In the genomic region with DNA sequence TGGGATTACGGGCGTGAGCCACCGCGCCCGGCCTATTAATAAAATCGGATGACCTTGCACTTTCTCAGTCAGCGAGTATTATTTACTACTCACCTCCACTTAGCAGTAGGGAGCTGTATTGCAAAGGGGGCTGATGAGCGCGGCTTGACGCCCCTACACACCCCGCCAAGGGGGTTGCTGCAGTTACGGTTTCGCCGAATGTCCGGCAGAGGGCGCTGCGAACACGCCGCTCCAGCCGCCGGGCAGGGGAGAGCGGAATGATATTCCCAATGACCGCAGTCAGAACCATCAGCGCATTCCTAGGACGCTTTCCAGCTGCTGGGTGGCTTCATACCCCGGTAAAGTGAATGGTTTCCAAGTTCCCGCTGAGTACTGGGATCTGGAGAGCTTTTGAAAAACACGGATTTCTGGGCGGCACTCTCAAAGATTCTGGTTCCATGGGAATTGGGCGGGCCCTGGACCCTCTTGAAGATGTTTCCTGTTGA, we compare ENCODE assay signal across 8 cellular contexts. TPM values are rescaled to one million over a fixed set of nuclear protein-coding genes. Genes with fewer than 3 reads are reported as not detected.
DNase-seq lines count a peak whose midpoint lies in the region; ATAC-seq and TF ChIP-seq lines count a peak whose summit lies in the region.

No MANE protein-coding gene starts in this region.

- H3K27me3 ChIP-seq in PC-3 (ENCODE audit: low read length) (no peaks in the 10 kb centered on the region), trophoblast cell (ENCODE audit: insufficient read depth, low read length) (no peaks in the 10 kb centered on the region), upper lobe of left lung (no peaks in the 10 kb centered on the region)

- no peak overlapping the region for H3K14ac ChIP-seq in trophoblast cell (ENCODE audit: low read length)

- DNase-seq in GM03348 (ENCODE audit: low spot score) (peak; percentile 83), PC-3 (peak; percentile 60), glomerular visceral epithelial cell (ENCODE audit: extremely low spot score) (peak; percentile 87), trophoblast cell (peak; percentile 69 to 90), upper lobe of left lung (peak; percentile 57 to 92), NCI-H2227 (lab: John Stamatoyannopoulos, UW; ENCODE audit: unreplicated experiment) (no peak), NCI-H2196 treated with DMSO at 0.1 percent for 48 hours (lab: John Stamatoyannopoulos, UW; ENCODE audit: unreplicated experiment) (no peak)
- peak; percentile 53 for DNase-seq in activated naive CD4-positive, alpha-beta T cell treated with anti-CD3 and anti-CD28 coated beads, Interleukin-2, amount 50 U/mL, for 16 hours

- no peak overlapping the region for H2BK120ac ChIP-seq in trophoblast cell (ENCODE audit: insufficient read depth, low read length, poor library complexity)

- no peak overlapping the region for H4K8ac ChIP-seq in trophoblast cell (ENCODE audit: low read depth, low read length)

- WGBS in trophoblast cell (ENCODE audit: extremely low coverage, insufficient coverage, insufficient read length): no CpG with 5 or more reads among the region's 30 CpGs
- WGBS in upper lobe of left lung, 2 donors: 21 to 48% methylated on average over 5 to 30 of the region's 30 CpGs

- CTCF ChIA-PET in PC-3 (lab: Charles Lee): interaction anchor here (0.5 to 1.4 kb wide), 3 partner anchors 23 to 150 kb away, joined by 3 to 6 read pairs (median 3); no protein-coding TSS in a partner anchor

- peak; percentile 83 for TF ChIP-seq CTCF in PC-3 (conservative IDR thresholded peaks at IDR 0.05; ENCODE audit: low read depth, low read length)
- peak; percentile 84 to 92 (median 88) for TF ChIP-seq CTCF in upper lobe of left lung (IDR thresholded peaks at IDR 0.05)

- H3K79me1 ChIP-seq in trophoblast cell (ENCODE audit: low read length): no peaks in the 10 kb centered on the region

- H4K12ac ChIP-seq in trophoblast cell (ENCODE audit: low read depth, low read length): no peak overlapping the region

- no peak overlapping the region for H3K4ac ChIP-seq in trophoblast cell (ENCODE audit: low read depth, low read length)

- H2AK5ac ChIP-seq in trophoblast cell (ENCODE audit: low read length): no peak overlapping the region

- H3K4me3 ChIP-seq in PC-3 (ENCODE audit: low read length) (no peak overlapping the region), trophoblast cell (ENCODE audit: low read depth, low read length) (no peak overlapping the region), upper lobe of left lung (no peak overlapping the region)

- H2BK5ac ChIP-seq in trophoblast cell (ENCODE audit: low read depth, low read length, poor library complexity): no peak overlapping the region

- POLR2A ChIA-PET in PC-3 (lab: Charles Lee; ENCODE audit: unreplicated experiment): no interaction called here

- BruUV-seq in PC-3 (replicated peaks; lab: Mats Ljungman, UMichigan): no TSS peak

- H3F3A ChIP-seq in PC-3 (ENCODE audit: low read length, unreplicated experiment): no peaks in the 10 kb centered on the region

- intact Hi-C loops in PC-3 (cut with micrococcal nuclease): no loop called here

- H3K79me2 ChIP-seq in PC-3 (ENCODE audit: low read length) (no peaks in the 10 kb centered on the region), trophoblast cell (ENCODE audit: control insufficient read depth, insufficient read depth, low read length, poor library complexity) (no peaks in the 10 kb centered on the region)

- H3K9ac ChIP-seq in PC-3 (ENCODE audit: low read length) (no peak overlapping the region), trophoblast cell (ENCODE audit: low read length) (no peak overlapping the region)

- ATAC-seq in PC-3 (peak; percentile 57), upper lobe of left lung (ENCODE audit: low FRiP score in 2 of 2) (peak; percentile 86 to 92)

- H3K23ac ChIP-seq in trophoblast cell (ENCODE audit: low read length): no peak overlapping the region

- no peak for TF ChIP-seq EP300 in upper lobe of left lung (IDR thresholded peaks at IDR 0.05)

- H3K18ac ChIP-seq in trophoblast cell (ENCODE audit: low read length): no peak overlapping the region

- H2AFZ ChIP-seq in PC-3 (ENCODE audit: low read length) (peak overlapping the region; percentile 50; the same call in 1 of the 2 replicates), trophoblast cell (ENCODE audit: insufficient read depth, low read length, poor library complexity) (no peak overlapping the region)

- no peaks in the 10 kb centered on the region for H4K20me1 ChIP-seq in PC-3 (ENCODE audit: low read length)

- H2BK12ac ChIP-seq in trophoblast cell (ENCODE audit: low read length): no peak overlapping the region

- peak overlapping the region; percentile 64 for H3K4me2 ChIP-seq in PC-3 (ENCODE audit: low read length)
- H3K4me2 ChIP-seq in trophoblast cell (ENCODE audit: low read length): peak overlapping the region; percentile 44

- H3K9me2 ChIP-seq in PC-3 (replicated peaks; ENCODE audit: low read length): no peaks in the 10 kb centered on the region

- no peak overlapping the region for H4K91ac ChIP-seq in trophoblast cell (ENCODE audit: low read depth, low read length)

- H3K9me3 ChIP-seq in PC-3 (ENCODE audit: low read length) (no peaks in the 10 kb centered on the region), trophoblast cell (ENCODE audit: insufficient read depth, low read depth, low read length) (no peaks in the 10 kb centered on the region), upper lobe of left lung (no peaks in the 10 kb centered on the region)

- H3K36me3 ChIP-seq in PC-3 (ENCODE audit: low read depth, low read length) (no peaks in the 10 kb centered on the region), trophoblast cell (ENCODE audit: control insufficient read depth in 1 of 2, insufficient read depth in 2 of 2, low read length in 2 of 2) (peaks cover 0 to 3% of the 10 kb centered on the region in 2 experiments), upper lobe of left lung (no peaks in the 10 kb centered on the region)

- peaks cover 23% of the 10 kb centered on the region for H3K4me1 ChIP-seq in PC-3 (ENCODE audit: insufficient read depth, low read length)
- H3K4me1 ChIP-seq in trophoblast cell (ENCODE audit: control insufficient read depth in 1 of 2, insufficient read depth in 2 of 2, low read length in 2 of 2): peaks cover 10 to 12% of the 10 kb centered on the region in 2 experiments
- H3K4me1 ChIP-seq in upper lobe of left lung: peaks cover 14 to 25% (median 14%) of the 10 kb centered on the region in 4 donors

- H3K27ac ChIP-seq in PC-3 (ENCODE audit: low read length): no peak overlapping the region
- no peak overlapping the region for H3K27ac ChIP-seq in trophoblast cell (ENCODE audit: low read depth, low read length)
- no peak overlapping the region for H3K27ac ChIP-seq in upper lobe of left lung

- no peak for TF ChIP-seq POLR2A in upper lobe of left lung (IDR thresholded peaks at IDR 0.05)

RNA-seq across cellular contexts. Expression of a gene that starts 30.0 kb away (rescaled TPM):
- total RNA-seq in PC-3 (2014; rRNA removed) (948 and 982 TPM in 2 replicates), upper lobe of left lung (1,000 to 10,000 TPM; 1,931 to 4,546 (median 2,844) TPM)
- polyA plus RNA-seq in trophoblast cell (2013): 3,985 and 4,109 TPM in 2 replicates

RNA-seq across cellular contexts. Expression of a gene that starts 47.2 kb away (rescaled TPM):
- total RNA-seq in PC-3 (2014; rRNA removed) (8.0 and 19.5 TPM in 2 replicates), upper lobe of left lung (10 to 100 TPM in 4 of 6 donors, 1 to 10 TPM in 2; 3.8 to 25.1 (median 16.8) TPM)
- polyA plus RNA-seq in trophoblast cell (2013): 8.9 and 9.3 TPM in 2 replicates

Comparison
In these comparisons a context has a peak if more than half of its experiments do, and no peak if none do; other contexts are left out.
1. DNase-seq: peak in GM03348 (single experiment), PC-3 (single experiment), activated naive CD4-positive, alpha-beta T cell treated with anti-CD3 and anti-CD28 coated beads, Interleukin-2, amount 50 U/mL, for 16 hours (single experiment), glomerular visceral epithelial cell (single experiment), trophoblast cell (2 of 2) and upper lobe of left lung (2 of 2); none in NCI-H2227 (single experiment) and NCI-H2196 treated with DMSO at 0.1 percent for 48 hours (single experiment).